13 cellular contexts compared by ENCODE assay signal in the genomic region with DNA sequence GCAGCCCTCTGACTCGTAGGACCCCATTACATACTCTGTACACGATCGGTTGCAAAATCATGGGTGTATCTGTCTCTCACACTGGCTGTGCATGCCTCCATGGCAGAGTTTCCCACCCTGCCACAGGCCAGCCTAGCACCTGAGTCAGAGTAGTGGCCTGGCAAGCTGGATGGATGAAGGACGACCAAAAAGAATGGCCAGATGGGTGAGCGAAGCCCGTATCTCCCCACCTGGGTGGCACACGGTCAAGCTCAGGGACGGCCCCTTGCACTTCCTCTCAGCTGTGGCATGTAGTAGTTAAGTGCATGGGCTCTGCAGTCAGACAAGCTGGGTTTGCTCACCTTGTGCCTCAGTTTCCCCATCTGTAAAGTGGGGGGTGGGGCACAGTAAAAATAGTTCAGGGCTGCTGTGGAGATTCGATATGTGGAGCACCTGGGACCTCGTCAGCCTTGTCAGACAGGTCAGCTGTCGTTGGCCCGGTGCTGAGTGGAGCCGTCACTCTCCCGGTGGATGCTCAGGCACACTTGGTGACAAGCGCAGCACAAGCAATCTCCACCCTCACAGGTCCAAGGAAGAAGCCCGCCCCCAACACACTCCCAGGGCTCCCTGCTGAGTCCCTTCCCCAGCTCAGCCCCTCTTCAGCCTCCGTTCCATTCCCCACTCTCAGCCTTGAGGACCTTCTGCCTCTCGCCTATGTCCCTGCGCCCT. TPM values are rescaled to one million over a fixed set of nuclear protein-coding genes. Genes with fewer than 3 reads are reported as not detected.
A peak's percentile ranks its signal among the peaks of the same experiment; 100 is the strongest.
DNase-seq lines count a peak whose midpoint lies in the region; ATAC-seq, FAIRE-seq and TF ChIP-seq lines count a peak whose summit lies in the region.
"Had no signal": no experiment of that assay in that cellular context is flagged by ENCODE, and none has a peak within 500 bp of the region (broad histone marks: within the 10 kb centered on the region; RNA-seq: fewer than 3 reads in every experiment).

No MANE protein-coding gene starts in this region.

- peak overlapping the region; percentile 30 for H3K4me2 ChIP-seq in keratinocyte (ENCODE audit: control insufficient read depth, extremely low read depth, insufficient read depth, low read depth, low read length)

- H3K4me3 ChIP-seq in SJCRH30 (peak overlapping the region; percentile 25), keratinocyte (ENCODE audit: control insufficient read depth in 2 of 3, extremely low read depth in 1 of 3, insufficient read depth in 2 of 3, low read depth in 1 of 3, low read length in 3 of 3) (no peak overlapping the region), spleen (no peak overlapping the region)

- no peak for TF ChIP-seq POLR2A in spleen (IDR thresholded peaks at IDR 0.05)

- no peak overlapping the region for H3K9ac ChIP-seq in keratinocyte (ENCODE audit: control insufficient read depth, extremely low read depth, insufficient read depth, low read length)

- peak; percentile 17 for DNase-seq in HCEC 1CT
- DNase-seq in SJCRH30: no peak
- DNase-seq in keratinocyte (ENCODE audit: low read depth, low spot score): no peak
- DNase-seq in spleen: no peak
- no peak for DNase-seq in activated T-cell treated with anti-CD3 and anti-CD28 coated beads, Interleukin-2, amount 50 U/mL, for 24 hours
- DNase-seq in progenitor cell of endocrine pancreas (ENCODE audit: low spot score, unreplicated experiment): no peak
- DNase-seq: NCI-H187 treated with DMSO at 0.1 percent for 48 hours, SW 1271 had no signal

- no peaks in the 10 kb centered on the region for H3K9me1 ChIP-seq in keratinocyte (ENCODE audit: control insufficient read depth, extremely low read depth, insufficient read depth, low read length)

- no peak for FAIRE-seq in keratinocyte (lab: Jason Lieb, UNC)

- H3K79me2 ChIP-seq in keratinocyte (ENCODE audit: control insufficient read depth, insufficient read depth, low read length): no peaks in the 10 kb centered on the region

- 0 out of 2 replicates have a peak, but pooled peaks cover 5% of the 10 kb centered on the region for H3K27me3 ChIP-seq in SJCRH30
- no peaks in the 10 kb centered on the region for H3K27me3 ChIP-seq in keratinocyte (ENCODE audit: control insufficient read depth, extremely low read depth, insufficient read depth, low read length)
- H3K27me3 ChIP-seq in spleen (replicated peaks in 1 of 7): peaks cover 0 to 18% (median 0%) of the 10 kb centered on the region in 7 donors

- H4K20me1 ChIP-seq in keratinocyte (ENCODE audit: control insufficient read depth, extremely low read depth, insufficient read depth, low read length): no peaks in the 10 kb centered on the region

- no peak for ATAC-seq in HG03196 (IDR thresholded peaks at IDR 0.05; ENCODE audit: unreplicated experiment)

- TF ChIP-seq CTCF in keratinocyte (optimal IDR thresholded peaks at IDR 0.05 in 1 of 3, IDR thresholded peaks at IDR 0.05 in 1 of 3, conservative IDR thresholded peaks at IDR 0.05 in 1 of 3; ENCODE audit: extremely low read depth in 1 of 3, insufficient read depth in 2 of 3, low read length in 3 of 3): no peak
- TF ChIP-seq CTCF in spleen (IDR thresholded peaks at IDR 0.05 in 8 of 11, conservative IDR thresholded peaks at IDR 0.05 in 3 of 11): no peak
- TF ChIP-seq CTCF in progenitor cell of endocrine pancreas (IDR thresholded peaks at IDR 0.05; ENCODE audit: unreplicated experiment): no peak

- 70 to 76% (median 73%) methylated on average over 16 to 19 of the region's 19 CpGs for WGBS in spleen, 5 donors

- H3K27me3 Mint-ChIP-seq in activated T-cell treated with anti-CD3 and anti-CD28 coated beads, Interleukin-2, amount 50 U/mL, for 24 hours: peaks cover 7% of the 10 kb centered on the region
- peaks cover 10% of the 10 kb centered on the region for H3K27me3 Mint-ChIP-seq in progenitor cell of endocrine pancreas

- H3K9me3 ChIP-seq in SJCRH30 (replicated peaks) (no peaks in the 10 kb centered on the region), keratinocyte (ENCODE audit: control insufficient read depth, low read depth, low read length) (no peaks in the 10 kb centered on the region), spleen (no peaks in the 10 kb centered on the region)

- H3K9me3 Mint-ChIP-seq in activated T-cell treated with anti-CD3 and anti-CD28 coated beads, Interleukin-2, amount 50 U/mL, for 24 hours: no peaks in the 10 kb centered on the region
- no peaks in the 10 kb centered on the region for H3K9me3 Mint-ChIP-seq in progenitor cell of endocrine pancreas (ENCODE audit: low read depth)
- H3K9me3 Mint-ChIP-seq: activated CD4-positive, alpha-beta memory T cell treated with anti-CD3 and anti-CD28 coated beads for 36 hours; activated T-helper 1 cell treated with anti-CD3 and anti-CD28 coated beads, Interleukin-12 subunit alpha, Interleukin-12 subunit beta, Interleukin-2, Interleukin-4 antibody, amounts not matched to agents 30 ng/mL and 10 ng/mL and 1 ng/mL, durations not matched to agents 14 hours and 24 hours and 36 hours had no signal

- no peak overlapping the region for H3K27ac Mint-ChIP-seq in activated T-cell treated with anti-CD3 and anti-CD28 coated beads, Interleukin-2, amount 50 U/mL, for 24 hours
- H3K27ac Mint-ChIP-seq in progenitor cell of endocrine pancreas: no peak overlapping the region
- H3K27ac Mint-ChIP-seq: activated CD4-positive, alpha-beta memory T cell treated with anti-CD3 and anti-CD28 coated beads for 36 hours; activated T-helper 1 cell treated with anti-CD3 and anti-CD28 coated beads, Interleukin-12 subunit alpha, Interleukin-12 subunit beta, Interleukin-2, Interleukin-4 antibody, amounts not matched to agents 30 ng/mL and 10 ng/mL and 1 ng/mL, durations not matched to agents 14 hours and 24 hours and 36 hours had no signal

- H3K4me1 Mint-ChIP-seq in activated T-cell treated with anti-CD3 and anti-CD28 coated beads, Interleukin-2, amount 50 U/mL, for 24 hours (ENCODE audit: low read depth): peaks cover 9% of the 10 kb centered on the region
- H3K4me1 Mint-ChIP-seq in progenitor cell of endocrine pancreas (ENCODE audit: low read depth): peaks cover 6% of the 10 kb centered on the region

- dilution Hi-C loops in keratinocyte (cut with MboI; ENCODE audit: extremely low pct_ligation_motif_present, low sequenced_read_pairs): no loop called here

- no peak overlapping the region for H2AFZ ChIP-seq in keratinocyte (ENCODE audit: control insufficient read depth, low read length)

- H3K27ac ChIP-seq in SJCRH30 (no peak overlapping the region), keratinocyte (ENCODE audit: control insufficient read depth, insufficient read depth, low read length) (no peak overlapping the region), spleen (peak overlapping the region in 5 of 8 donors; percentile 36 to 68 (median 58))
- H3K27ac ChIP-seq: epithelial cell of prostate had no signal

- H3K36me3 ChIP-seq in SJCRH30 (no peaks in the 10 kb centered on the region), keratinocyte (ENCODE audit: control insufficient read depth in 2 of 2, extremely low read depth in 1 of 2, insufficient read depth in 2 of 2, low read length in 2 of 2) (no peaks in the 10 kb centered on the region), spleen (no peaks in the 10 kb centered on the region)

- peaks cover 4% of the 10 kb centered on the region; the same call in 1 of the 2 replicates for H3K4me1 ChIP-seq in SJCRH30
- peaks cover 13% of the 10 kb centered on the region for H3K4me1 ChIP-seq in keratinocyte (ENCODE audit: control insufficient read depth, extremely low read depth, insufficient read depth, low read length)
- peaks cover 0 to 69% (median 39%) of the 10 kb centered on the region in 6 donors for H3K4me1 ChIP-seq in spleen

- H3K4me3 Mint-ChIP-seq in activated T-cell treated with anti-CD3 and anti-CD28 coated beads, Interleukin-2, amount 50 U/mL, for 24 hours: no peak overlapping the region
- H3K4me3 Mint-ChIP-seq in progenitor cell of endocrine pancreas (ENCODE audit: low read depth): no peak overlapping the region
- H3K4me3 Mint-ChIP-seq: activated CD4-positive, alpha-beta memory T cell treated with anti-CD3 and anti-CD28 coated beads for 36 hours; activated T-helper 1 cell treated with anti-CD3 and anti-CD28 coated beads, Interleukin-12 subunit alpha, Interleukin-12 subunit beta, Interleukin-2, Interleukin-4 antibody, amounts not matched to agents 30 ng/mL and 10 ng/mL and 1 ng/mL, durations not matched to agents 14 hours and 24 hours and 36 hours had no signal

- H3K36me3 Mint-ChIP-seq in activated T-cell treated with anti-CD3 and anti-CD28 coated beads, Interleukin-2, amount 50 U/mL, for 24 hours (ENCODE audit: low read depth): no peaks in the 10 kb centered on the region
- H3K36me3 Mint-ChIP-seq in progenitor cell of endocrine pancreas (ENCODE audit: insufficient read depth): no peaks in the 10 kb centered on the region
- H3K36me3 Mint-ChIP-seq: activated CD4-positive, alpha-beta memory T cell treated with anti-CD3 and anti-CD28 coated beads for 36 hours had no signal

- intact Hi-C loops in spleen (cut with DNase I; ENCODE audit: low total_unique reads): no loop called here

RNA-seq across cellular contexts. Expression of a gene that starts 12.6 kb away (rescaled TPM):
- 0.57 TPM in 1 of 2 replicates, not detected in the other for total RNA-seq in SJCRH30 (2014; rRNA removed; shearing (Covaris generic))
- 0.02 to 0.09 TPM (median 0.05 TPM) in 3 replicates for polyA plus RNA-seq in keratinocyte
- polyA plus RNA-seq in keratinocyte (2011; ENCODE audit: low read depth): not detected
- polyA plus RNA-seq in keratinocyte (2011; cell fraction: cytosol; rRNA removed): 0.06 TPM in 1 of 2 replicates, not detected in the other
- polyA plus RNA-seq in keratinocyte (2011; cell fraction: nucleus; rRNA removed): not detected in 2 replicates
- not detected in 2 replicates for polyA plus RNA-seq in keratinocyte (2012; ENCODE audit: low replicate concordance)
- polyA minus RNA-seq in keratinocyte: not detected in 3 replicates
- not detected for polyA minus RNA-seq in keratinocyte (2011; cell fraction: cytosol; rRNA and poly(A)+ RNA removed)
- not detected in 2 replicates for polyA minus RNA-seq in keratinocyte (2011; cell fraction: nucleus; rRNA and poly(A)+ RNA removed)
- total RNA-seq in spleen: 10 to 100 TPM; 18.1 to 33.4 (median 23.4) TPM
- 10 to 100 TPM in 2 of 3 donors, 1 to 10 TPM in 1; 9.5 to 15.6 (median 11.9) TPM for polyA plus RNA-seq in spleen
- total RNA-seq in progenitor cell of endocrine pancreas: 0.16 and 0.24 TPM in 2 replicates
- total RNA-seq: PC-3 had no signal

RNA-seq across cellular contexts. Expression of a gene that starts 47.9 kb away (rescaled TPM):
- 75.2 and 77.8 TPM in 2 replicates for total RNA-seq in SJCRH30 (2014; rRNA removed; shearing (Covaris generic))
- polyA plus RNA-seq in keratinocyte (36.7 to 45.5 TPM (median 42.5 TPM) in 3 replicates), spleen (10 to 100 TPM; 10.2 to 26.4 (median 17.0) TPM)
- 33.5 TPM for polyA plus RNA-seq in keratinocyte (2011; ENCODE audit: low read depth)
- polyA plus RNA-seq in keratinocyte (2011; cell fraction: cytosol; rRNA removed): 32.4 and 63.7 TPM in 2 replicates
- polyA plus RNA-seq in keratinocyte (2011; cell fraction: nucleus; rRNA removed): 14.8 and 15.8 TPM in 2 replicates
- polyA plus RNA-seq in keratinocyte (2012; ENCODE audit: low replicate concordance): 22.2 and 32.8 TPM in 2 replicates
- 21.5 to 54.4 TPM (median 40.1 TPM) in 3 replicates for polyA minus RNA-seq in keratinocyte
- polyA minus RNA-seq in keratinocyte (2011; cell fraction: cytosol; rRNA and poly(A)+ RNA removed): 28.4 TPM
- polyA minus RNA-seq in keratinocyte (2011; cell fraction: nucleus; rRNA and poly(A)+ RNA removed): 9.1 and 12.2 TPM in 2 replicates
- total RNA-seq in spleen (10 to 100 TPM in 6 of 7 donors, 1 to 10 TPM in 1; 8.7 to 16.4 (median 13.3) TPM), progenitor cell of endocrine pancreas (53.1 and 53.2 TPM in 2 replicates)

RNA-seq across cellular contexts. Expression of a gene that starts 59.1 kb away (rescaled TPM):
- total RNA-seq in SJCRH30 (2014; rRNA removed; shearing (Covaris generic)): 17.0 and 18.5 TPM in 2 replicates
- polyA plus RNA-seq in keratinocyte: 29.0 to 34.9 TPM (median 31.0 TPM) in 3 replicates
- 10.6 TPM for polyA plus RNA-seq in keratinocyte (2011; ENCODE audit: low read depth)
- polyA plus RNA-seq in keratinocyte (2011; cell fraction: cytosol; rRNA removed): 16.6 and 25.5 TPM in 2 replicates
- polyA plus RNA-seq in keratinocyte (2011; cell fraction: nucleus; rRNA removed): 53.2 and 56.2 TPM in 2 replicates
- polyA plus RNA-seq in keratinocyte (2012; ENCODE audit: low replicate concordance): 24.2 and 27.1 TPM in 2 replicates
- 22.0 to 34.1 TPM (median 30.7 TPM) in 3 replicates for polyA minus RNA-seq in keratinocyte
- 7.5 TPM for polyA minus RNA-seq in keratinocyte (2011; cell fraction: cytosol; rRNA and poly(A)+ RNA removed)
- 21.6 and 42.5 TPM in 2 replicates for polyA minus RNA-seq in keratinocyte (2011; cell fraction: nucleus; rRNA and poly(A)+ RNA removed)
- total RNA-seq in spleen: 10 to 100 TPM; 31.5 to 49.8 (median 37.9) TPM
- polyA plus RNA-seq in spleen: 10 to 100 TPM in 1 of 3 donors, 1 to 10 TPM in 2; 5.7 to 13.9 (median 6.6) TPM
- 29.9 and 31.7 TPM in 2 replicates for total RNA-seq in progenitor cell of endocrine pancreas

Comparison
In these comparisons a context has a peak if more than half of its experiments do, and no peak if none do; other contexts are left out.
1. H3K27ac ChIP-seq: peak in spleen (5 of 8); none in SJCRH30 (single experiment) and keratinocyte (single experiment).
2. RNA of a gene that starts 12.6 kb away (total RNA-seq): 18.1 to 33.4 TPM in spleen; 0.57 TPM in SJCRH30 and 0.16 to 0.24 TPM in progenitor cell of endocrine pancreas; every median in the first group is over 10 times any median in the second.